In the genomic region with DNA sequence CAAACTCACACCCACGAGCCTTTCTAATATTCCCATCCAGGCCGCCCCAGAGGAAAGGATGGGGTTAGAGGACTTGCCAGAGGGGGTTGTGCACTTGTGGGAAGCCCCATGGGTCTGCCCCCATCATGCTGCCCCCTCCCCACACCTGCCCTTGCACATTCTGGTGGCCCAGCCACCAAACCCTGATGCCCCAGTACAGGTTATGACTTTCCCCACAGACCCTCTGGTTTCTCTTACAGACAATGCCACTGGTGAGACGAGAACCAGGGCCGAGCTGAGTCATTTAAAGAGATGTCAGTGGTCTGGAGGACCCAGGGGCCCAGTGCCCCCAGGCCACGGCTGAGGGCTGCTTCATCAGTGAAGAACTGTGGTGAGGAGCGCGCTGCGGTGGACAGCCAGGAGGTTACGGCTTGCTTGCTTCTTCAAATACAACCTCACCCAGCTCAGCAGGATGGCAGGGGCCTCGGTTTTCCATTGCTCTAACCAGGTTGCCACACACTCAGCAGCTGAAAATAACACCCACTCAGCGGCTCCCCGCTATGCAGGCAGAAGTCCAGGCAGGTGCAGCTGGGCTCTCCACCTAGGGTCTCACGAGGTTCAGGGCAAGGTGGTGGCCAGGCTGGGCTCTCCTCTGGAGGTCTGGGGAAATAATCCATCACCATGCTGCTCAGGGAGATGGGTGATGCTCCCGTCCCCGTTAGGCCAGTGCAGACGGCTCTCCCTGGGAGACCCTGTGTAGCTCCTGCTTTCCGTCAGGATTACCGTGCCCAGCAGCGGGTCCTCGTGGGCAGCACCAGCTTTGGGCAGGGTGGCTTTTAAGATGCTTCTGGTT, we compare ENCODE assay signal across 1 cellular context.
TF ChIP-seq lines count a peak whose summit lies in the region.

No MANE protein-coding gene starts in this region.

TF ChIP-seq in GM23338, 12 proteins besides CTCF, POLR2A, EP300 and RAD21:
- no peak for TF ChIP-seq NANOG (IDR thresholded peaks at IDR 0.05; ENCODE audit: borderline replicate concordance)
- TF ChIP-seq EZH2phosphoT487 (IDR thresholded peaks at IDR 0.05; ENCODE audit: unreplicated experiment) = no peak
- no peak for TF ChIP-seq REST (IDR thresholded peaks at IDR 0.05; ENCODE audit: unreplicated experiment)
- TF ChIP-seq POLR2AphosphoS5 (IDR thresholded peaks at IDR 0.05; ENCODE audit: low read depth) = no peak
- no peak for TF ChIP-seq CREB1 (CRISPR knock-in tag; IDR thresholded peaks at IDR 0.05; ENCODE audit: low read depth)
- TF ChIP-seq ZNF114 (CRISPR knock-in tag; IDR thresholded peaks at IDR 0.05) = no peak
- TF ChIP-seq JUNB (IDR thresholded peaks at IDR 0.05; ENCODE audit: unreplicated experiment) = no peak
- TF ChIP-seq ZNF331 (CRISPR knock-in tag; IDR thresholded peaks at IDR 0.05; ENCODE audit: low read depth) = no peak
- TF ChIP-seq EZH2 (IDR thresholded peaks at IDR 0.05; ENCODE audit: low read depth, unreplicated experiment) = no peak
- no peak for TF ChIP-seq STAT1 (IDR thresholded peaks at IDR 0.05; ENCODE audit: unreplicated experiment)
- no peak for TF ChIP-seq ZNF462 (CRISPR knock-in tag; IDR thresholded peaks at IDR 0.05)
- TF ChIP-seq, protein P1, sequence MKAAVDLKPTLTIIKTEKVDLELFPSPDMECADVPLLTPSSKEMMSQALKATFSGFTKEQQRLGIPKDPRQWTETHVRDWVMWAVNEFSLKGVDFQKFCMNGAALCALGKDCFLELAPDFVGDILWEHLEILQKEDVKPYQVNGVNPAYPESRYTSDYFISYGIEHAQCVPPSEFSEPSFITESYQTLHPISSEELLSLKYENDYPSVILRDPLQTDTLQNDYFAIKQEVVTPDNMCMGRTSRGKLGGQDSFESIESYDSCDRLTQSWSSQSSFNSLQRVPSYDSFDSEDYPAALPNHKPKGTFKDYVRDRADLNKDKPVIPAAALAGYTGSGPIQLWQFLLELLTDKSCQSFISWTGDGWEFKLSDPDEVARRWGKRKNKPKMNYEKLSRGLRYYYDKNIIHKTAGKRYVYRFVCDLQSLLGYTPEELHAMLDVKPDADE (IDR thresholded peaks at IDR 0.05) = no peak
